8 cellular contexts compared by ENCODE assay signal in the genomic region with DNA sequence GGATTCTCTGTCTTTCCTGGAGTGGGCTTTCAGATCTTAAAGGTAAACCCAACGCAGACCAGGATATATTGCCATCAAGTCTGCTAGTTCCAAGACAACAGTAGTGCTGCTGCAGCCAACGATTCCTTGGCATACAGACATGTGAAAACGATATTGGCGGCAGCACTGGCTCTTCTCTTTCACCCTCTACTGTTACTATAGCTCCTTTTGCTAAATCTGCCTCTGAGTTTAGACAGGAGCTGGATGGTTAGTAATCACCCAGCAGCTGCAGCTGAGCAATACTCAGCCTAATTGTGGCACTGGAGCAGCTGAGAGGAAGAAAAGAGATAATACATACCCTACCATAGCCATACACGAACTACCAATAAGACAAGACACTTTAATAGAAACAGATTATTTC. TPM values are rescaled to one million over a fixed set of nuclear protein-coding genes. Genes with fewer than 3 reads are reported as not detected.
A peak's percentile ranks its signal among the peaks of the same experiment; 100 is the strongest.
DNase-seq lines count a peak whose midpoint lies in the region; ATAC-seq, FAIRE-seq and TF ChIP-seq lines count a peak whose summit lies in the region.

No MANE protein-coding gene starts in this region.

- H3K36me3 Mint-ChIP-seq in activated T-helper 17 cell treated with anti-CD3 and anti-CD28 coated beads, Interleukin-2, amount 50 U/mL, for 72 hours (ENCODE audit: low read depth), result peaks cover 24% of the 10 kb centered on the region

- WGBS in mesenchymal stem cell, result 91% methylated on average over 4 of the region's 5 CpGs

- H3K4me1 ChIP-seq in BLaER1 treated with 17β-estradiol and CSF1 and Interleukin-3, amounts not matched to agents 10 nM and 100 nM, result peaks cover 46 to 67% (median 57%) of the 10 kb centered on the region in 10 experiments
- peaks cover 1% of the 10 kb centered on the region for H3K4me1 ChIP-seq in mesenchymal stem cell (ENCODE audit: control insufficient read depth, insufficient read depth, low read depth, low read length)

- no peak overlapping the region for H2AFZ ChIP-seq in mesenchymal stem cell (ENCODE audit: low read depth, low read length)

- no peak overlapping the region for H3K23ac ChIP-seq in mesenchymal stem cell (ENCODE audit: low read length in 2 of 2)

- no peak overlapping the region for H4K91ac ChIP-seq in mesenchymal stem cell (ENCODE audit: low read length)

- H2BK15ac ChIP-seq in mesenchymal stem cell (ENCODE audit: low read depth, poor library complexity, severe bottlenecking), result no peak overlapping the region

- H3K4me1 Mint-ChIP-seq in activated T-helper 17 cell treated with anti-CD3 and anti-CD28 coated beads, Interleukin-2, amount 50 U/mL, for 72 hours, result peaks cover 35% of the 10 kb centered on the region

- no peak overlapping the region for H2AK5ac ChIP-seq in mesenchymal stem cell (ENCODE audit: low read length, severe bottlenecking)

- no peak overlapping the region for H2BK12ac ChIP-seq in mesenchymal stem cell (ENCODE audit: low read length in 2 of 2)

- H3K27ac Mint-ChIP-seq in activated T-helper 17 cell treated with anti-CD3 and anti-CD28 coated beads, Interleukin-2, amount 50 U/mL, for 72 hours, result no peak overlapping the region

- H3K27me3 Mint-ChIP-seq in activated T-helper 17 cell treated with anti-CD3 and anti-CD28 coated beads, Interleukin-2, amount 50 U/mL, for 72 hours, result no peaks in the 10 kb centered on the region

- TF ChIP-seq POLR2A in H54 (IDR thresholded peaks at IDR 0.05; ENCODE audit: low read depth, low read length), result no peak

- H4K20me1 ChIP-seq in BLaER1 treated with 17β-estradiol and CSF1 and Interleukin-3, amounts not matched to agents 10 nM and 100 nM, result peaks cover 70 to 89% (median 81%) of the 10 kb centered on the region in 11 experiments

- no peaks in the 10 kb centered on the region for H3K9me3 Mint-ChIP-seq in activated T-helper 17 cell treated with anti-CD3 and anti-CD28 coated beads, Interleukin-2, amount 50 U/mL, for 72 hours

- H2BK120ac ChIP-seq in mesenchymal stem cell (ENCODE audit: low read depth, low read length), result no peak overlapping the region

- H3K9me3 ChIP-seq in BLaER1 treated with 17β-estradiol and CSF1 and Interleukin-3, amounts not matched to agents 10 nM and 100 nM (replicated peaks in 1 of 11), result peaks cover 0 to 6% (median 0%) of the 10 kb centered on the region in 11 experiments; a peak in 3 of 22 replicates
- no peaks in the 10 kb centered on the region for H3K9me3 ChIP-seq in mesenchymal stem cell (ENCODE audit: control insufficient read depth, low read length)

- H3K4ac ChIP-seq in mesenchymal stem cell (ENCODE audit: low read depth in 1 of 2, low read length in 2 of 2), result no peak overlapping the region

- H4K8ac ChIP-seq in mesenchymal stem cell (ENCODE audit: low read length), result no peak overlapping the region

- no peak overlapping the region; a peak in 1 of 22 replicates for H3K9ac ChIP-seq in BLaER1 treated with 17β-estradiol and CSF1 and Interleukin-3, amounts not matched to agents 10 nM and 100 nM
- peak overlapping the region; percentile 49 for H3K9ac ChIP-seq in mesenchymal stem cell (ENCODE audit: low read length)

- peak; percentile 55 for FAIRE-seq in H54 (lab: Jason Lieb, UNC)

- H3K79me1 ChIP-seq in mesenchymal stem cell (replicated peaks; ENCODE audit: low read length, poor library complexity, severe bottlenecking), result peaks cover 4% of the 10 kb centered on the region

- no peak overlapping the region for H2BK5ac ChIP-seq in mesenchymal stem cell (ENCODE audit: low read depth, low read length, poor library complexity, severe bottlenecking)

- H3K4me3 ChIP-seq in BLaER1 treated with 17β-estradiol and CSF1 and Interleukin-3, amounts not matched to agents 10 nM and 100 nM, result no peak overlapping the region
- H3K4me3 ChIP-seq in mesenchymal stem cell (ENCODE audit: insufficient read depth in 1 of 2, low read depth in 1 of 2, low read length in 2 of 2), result no peak overlapping the region

- H3K4me3 Mint-ChIP-seq in activated T-helper 17 cell treated with anti-CD3 and anti-CD28 coated beads, Interleukin-2, amount 50 U/mL, for 72 hours, result peak overlapping the region; percentile 93

- H3K36me3 ChIP-seq in BLaER1 treated with 17β-estradiol and CSF1 and Interleukin-3, amounts not matched to agents 10 nM and 100 nM, result peaks cover 0 to 9% (median 0%) of the 10 kb centered on the region in 11 experiments; a peak in 1 of 22 replicates
- no peaks in the 10 kb centered on the region for H3K36me3 ChIP-seq in mesenchymal stem cell (ENCODE audit: control insufficient read depth in 1 of 2, insufficient read depth in 2 of 2, low read depth in 1 of 2, low read length in 2 of 2)

- no peak for ATAC-seq in activated T-helper 17 cell treated with anti-CD3 and anti-CD28 coated beads, Interleukin-2, amount 50 U/mL, for 72 hours (replicated peaks)
- ATAC-seq in HG02610 (IDR thresholded peaks at IDR 0.05; ENCODE audit: unreplicated experiment), result no peak
- no peak for ATAC-seq in HG03045 (IDR thresholded peaks at IDR 0.05; ENCODE audit: unreplicated experiment)
- ATAC-seq in GM21576 (IDR thresholded peaks at IDR 0.05; ENCODE audit: unreplicated experiment), result no peak
- ATAC-seq in HG03460 (IDR thresholded peaks at IDR 0.05; ENCODE audit: unreplicated experiment), result no peak

- H3K27me3 ChIP-seq in BLaER1 treated with 17β-estradiol and CSF1 and Interleukin-3, amounts not matched to agents 10 nM and 100 nM, result peaks cover 0 to 47% (median 0%) of the 10 kb centered on the region in 11 experiments; a peak in 7 of 22 replicates
- no peaks in the 10 kb centered on the region for H3K27me3 ChIP-seq in mesenchymal stem cell (ENCODE audit: control insufficient read depth in 1 of 2, insufficient read depth in 1 of 2, low read length in 2 of 2)

- DNase-seq in H54 (ENCODE audit: insufficient read length, low spot score) (no peak), mesenchymal stem cell (no peak)

- H3K18ac ChIP-seq in mesenchymal stem cell (ENCODE audit: low read depth in 1 of 2, low read length in 2 of 2), result no peak overlapping the region

- peak overlapping the region; percentile 2 to 89 (median 43); a peak in 21 of 22 replicates for H3K4me2 ChIP-seq in BLaER1 treated with 17β-estradiol and CSF1 and Interleukin-3, amounts not matched to agents 10 nM and 100 nM
- H3K4me2 ChIP-seq in mesenchymal stem cell (ENCODE audit: low read length, poor library complexity, severe bottlenecking), result no peak overlapping the region

- no peak overlapping the region for H3K14ac ChIP-seq in mesenchymal stem cell (ENCODE audit: low read length in 2 of 2)

- H3K27ac ChIP-seq in BLaER1 treated with 17β-estradiol and CSF1 and Interleukin-3, amounts not matched to agents 10 nM and 100 nM, result no peak overlapping the region; a peak in 1 of 22 replicates
- no peak overlapping the region for H3K27ac ChIP-seq in mesenchymal stem cell (ENCODE audit: low read length, poor library complexity, severe bottlenecking)

RNA-seq across cellular contexts. Expression of a gene that starts 4.0 kb away (rescaled TPM):
- total RNA-seq in activated T-helper 17 cell treated with anti-CD3 and anti-CD28 coated beads, Interleukin-2, amount 50 U/mL, for 72 hours, result 10 to 100 TPM; 12.1 to 22.0 TPM
- 30.0 TPM for polyA plus RNA-seq in mesenchymal stem cell (2013, experiment 1 of 2)
- 30.7 TPM for polyA plus RNA-seq in mesenchymal stem cell (2013, experiment 2 of 2)
